Comparison of ENCODE assay signal across 10 cellular contexts in the genomic region with DNA sequence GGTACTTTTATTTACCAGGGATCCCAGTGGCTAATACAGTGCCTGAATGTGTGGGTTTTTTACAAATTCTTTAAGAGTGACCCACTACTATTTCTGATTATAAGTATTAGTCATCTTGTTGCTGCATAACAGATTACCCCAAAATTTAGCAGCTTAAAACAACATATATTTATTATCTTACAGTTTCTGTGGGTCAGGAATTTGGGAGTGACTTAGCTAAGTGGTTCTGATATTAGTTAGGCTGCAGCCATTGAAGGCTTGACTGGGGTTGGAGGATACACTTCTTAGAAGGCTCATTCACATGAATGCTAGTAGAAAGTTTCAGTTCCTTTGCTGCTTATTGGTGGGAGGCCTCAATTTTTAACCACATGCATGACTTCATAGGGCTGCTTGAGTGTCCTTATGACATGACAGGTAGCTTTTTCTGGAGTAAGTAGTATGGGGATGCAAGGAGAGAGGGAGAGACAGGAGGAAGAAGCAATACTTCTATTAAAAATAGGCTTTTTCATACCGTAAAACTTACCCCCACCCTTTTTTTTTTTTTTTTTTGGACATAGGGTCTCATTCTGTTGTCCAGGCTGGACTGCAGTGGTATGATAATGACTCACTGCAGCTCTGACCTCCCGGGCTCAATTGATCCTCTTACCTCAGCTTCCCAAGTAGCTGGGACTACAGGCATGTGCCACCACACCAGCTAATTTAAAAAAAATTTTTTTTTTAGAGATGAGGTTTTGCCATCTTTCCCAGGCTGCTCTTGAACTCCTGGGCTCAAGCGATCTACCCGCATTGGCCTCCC. TPM values are rescaled to one million over a fixed set of nuclear protein-coding genes. Genes with fewer than 3 reads are reported as not detected.
DNase-seq lines count a peak whose midpoint lies in the region; ATAC-seq, FAIRE-seq and TF ChIP-seq lines count a peak whose summit lies in the region.
"Had no signal": no experiment of that assay in that cellular context is flagged by ENCODE, and none has a peak within 500 bp of the region (broad histone marks: within the 10 kb centered on the region; RNA-seq: fewer than 3 reads in every experiment).

No MANE protein-coding gene starts in this region.

- H3K4me1 ChIP-seq in astrocyte (ENCODE audit: insufficient read depth, low read length): peaks cover 10% of the 10 kb centered on the region
- no peaks in the 10 kb centered on the region for H3K4me1 ChIP-seq in effector memory CD4-positive, alpha-beta T cell (ENCODE audit: control insufficient read depth, insufficient read depth, low read length, poor library complexity, severe bottlenecking)
- H3K4me1 ChIP-seq: breast epithelium had no signal

- no peaks in the 10 kb centered on the region for H3K36me3 ChIP-seq in astrocyte (ENCODE audit: insufficient read depth, low read length)
- no peaks in the 10 kb centered on the region for H3K36me3 ChIP-seq in effector memory CD4-positive, alpha-beta T cell (ENCODE audit: control insufficient read depth, insufficient read depth, low read length)
- H3K36me3 ChIP-seq: breast epithelium had no signal

- no peaks in the 10 kb centered on the region for H3K27me3 ChIP-seq in astrocyte (ENCODE audit: insufficient read depth, low read length)
- no peaks in the 10 kb centered on the region for H3K27me3 ChIP-seq in effector memory CD4-positive, alpha-beta T cell (replicated peaks; ENCODE audit: control insufficient read depth, insufficient read depth, low read length, poor library complexity, severe bottlenecking)
- H3K27me3 ChIP-seq: breast epithelium had no signal

- FAIRE-seq in astrocyte (lab: Jason Lieb, UNC): no peak

- no peaks in the 10 kb centered on the region for H4K20me1 ChIP-seq in astrocyte (ENCODE audit: insufficient read depth, low read length)

- no peaks in the 10 kb centered on the region for H3K9me3 ChIP-seq in astrocyte (ENCODE audit: insufficient read depth, low read depth, low read length)
- no peaks in the 10 kb centered on the region for H3K9me3 ChIP-seq in effector memory CD4-positive, alpha-beta T cell (ENCODE audit: control insufficient read depth, low read length)
- H3K9me3 ChIP-seq: breast epithelium had no signal

- H3K27ac Mint-ChIP-seq in astrocyte (ENCODE audit: unreplicated experiment) (no peak overlapping the region), chondrocyte (ENCODE audit: unreplicated experiment) (no peak overlapping the region), Calu3 (ENCODE audit: unreplicated experiment) (no peak overlapping the region)

- peaks cover 8% of the 10 kb centered on the region for H3K9me3 Mint-ChIP-seq in astrocyte (ENCODE audit: unreplicated experiment)
- H3K9me3 Mint-ChIP-seq in chondrocyte (ENCODE audit: low read depth): peaks cover 12% of the 10 kb centered on the region
- H3K9me3 Mint-ChIP-seq in Calu3 (ENCODE audit: low read depth, unreplicated experiment): peaks cover 3% of the 10 kb centered on the region

- H3K36me3 Mint-ChIP-seq in astrocyte (ENCODE audit: low read depth, unreplicated experiment) (peaks cover 6% of the 10 kb centered on the region), chondrocyte (ENCODE audit: low read depth) (no peaks in the 10 kb centered on the region), Calu3 (ENCODE audit: insufficient read depth, unreplicated experiment) (no peaks in the 10 kb centered on the region)

- H3K4me3 ChIP-seq in astrocyte (ENCODE audit: insufficient read depth, low read depth, low read length): no peak overlapping the region
- no peak overlapping the region for H3K4me3 ChIP-seq in effector memory CD4-positive, alpha-beta T cell (ENCODE audit: insufficient read depth, low read depth, low read length, poor library complexity, severe bottlenecking)
- H3K4me3 ChIP-seq: breast epithelium had no signal

- DNase-seq in astrocyte (ENCODE audit: low read depth) (peak; percentile 79), GOT3 (lab: John Stamatoyannopoulos, UW) (no peak), chondrocyte (ENCODE audit: low spot score) (no peak), Calu3 (no peak)
- no peak for DNase-seq in effector memory CD4-positive, alpha-beta T cell
- DNase-seq: DMS79 treated with DMSO at 0.1 percent for 48 hours had no signal

- H3K4me1 Mint-ChIP-seq in astrocyte (ENCODE audit: low read depth, unreplicated experiment): peaks cover 4% of the 10 kb centered on the region
- no peaks in the 10 kb centered on the region for H3K4me1 Mint-ChIP-seq in chondrocyte (ENCODE audit: low read depth)
- H3K4me1 Mint-ChIP-seq in Calu3 (ENCODE audit: low read depth, unreplicated experiment): no peaks in the 10 kb centered on the region

- peak; percentile 100 for ATAC-seq in GM18498 (IDR thresholded peaks at IDR 0.05; ENCODE audit: unreplicated experiment)
- ATAC-seq in GM21447 (IDR thresholded peaks at IDR 0.05; ENCODE audit: unreplicated experiment): peak; percentile 100
- ATAC-seq in HG03342 (IDR thresholded peaks at IDR 0.05; ENCODE audit: unreplicated experiment): peak; percentile 100

- no peak overlapping the region for H2AFZ ChIP-seq in astrocyte (ENCODE audit: low read depth, low read length)

- H3K9ac ChIP-seq in astrocyte (ENCODE audit: low read length): no peak overlapping the region

- H3K4me3 Mint-ChIP-seq in astrocyte (ENCODE audit: unreplicated experiment) (no peak overlapping the region), chondrocyte (ENCODE audit: unreplicated experiment) (no peak overlapping the region), Calu3 (ENCODE audit: low read depth, unreplicated experiment) (no peak overlapping the region)

- TF ChIP-seq CTCF in astrocyte (IDR thresholded peaks at IDR 0.05; ENCODE audit: insufficient read depth, low read depth, low read length) (no peak), chondrocyte (IDR thresholded peaks at IDR 0.05) (no peak), Calu3 (IDR thresholded peaks at IDR 0.05; ENCODE audit: unreplicated experiment) (no peak)

- H3K79me2 ChIP-seq in astrocyte (ENCODE audit: insufficient read depth, low read length): no peaks in the 10 kb centered on the region

- BruUV-seq in Calu3 (replicated peaks; lab: Mats Ljungman, UMichigan): no TSS peak

- CTCF ChIA-PET in Calu3 (lab: Charles Lee): interaction anchor here (0.7 kb wide), 2 partner anchors 30 to 35 kb away, joined by 3 read pairs; no protein-coding TSS in a partner anchor

- H3K4me2 ChIP-seq in astrocyte (ENCODE audit: low read length): peak overlapping the region; percentile 50

- no peak overlapping the region for H3K27ac ChIP-seq in astrocyte (ENCODE audit: low read depth, low read length)
- H3K27ac ChIP-seq in effector memory CD4-positive, alpha-beta T cell (ENCODE audit: insufficient read depth, low read length, poor library complexity, severe bottlenecking): no peak overlapping the region
- H3K27ac ChIP-seq: breast epithelium had no signal

- intact Hi-C loops in Calu3 (cut with micrococcal nuclease; ENCODE audit: unreplicated experiment): no loop called here

- H3K27me3 Mint-ChIP-seq in astrocyte (ENCODE audit: low read depth, unreplicated experiment) (no peaks in the 10 kb centered on the region), chondrocyte (ENCODE audit: low read depth) (no peaks in the 10 kb centered on the region), Calu3 (ENCODE audit: unreplicated experiment) (peaks cover 13% of the 10 kb centered on the region)

RNA-seq across cellular contexts. Expression of gene POLE4, which starts 13.3 kb away (rescaled TPM):
- total RNA-seq in astrocyte (45.6 and 57.2 TPM in 2 replicates), chondrocyte (31.2 to 47.2 TPM (median 39.5 TPM) in 3 replicates), Calu3 (2022) (33.1 and 34.6 TPM in 2 replicates)
